ENCODE assay signal across 9 cellular contexts in the genomic region with DNA sequence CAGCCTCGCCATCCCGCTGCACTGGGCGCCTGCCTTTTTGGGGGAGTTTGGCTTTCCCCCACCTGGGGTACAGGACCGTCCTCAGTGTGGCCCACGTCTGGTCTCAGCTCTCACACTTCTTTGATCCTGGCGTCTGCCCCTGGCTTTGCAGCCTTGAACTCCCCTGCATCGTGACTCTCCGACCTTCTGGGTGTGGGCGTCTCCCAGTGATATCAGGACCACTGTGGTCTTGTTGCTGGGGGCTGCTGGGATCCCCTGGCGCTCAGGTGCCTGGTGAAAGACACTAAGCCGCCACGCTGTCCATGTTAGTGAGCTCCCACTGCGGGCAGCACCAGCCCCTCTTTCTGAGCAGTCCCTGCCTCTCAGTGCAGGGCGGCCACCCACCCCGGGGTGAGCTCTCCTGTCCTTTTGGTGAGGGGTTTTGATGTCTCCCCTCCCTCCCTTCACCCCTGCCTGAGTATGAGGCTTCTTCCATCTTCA.
DNase-seq lines count a peak whose midpoint lies in the region; ATAC-seq and TF ChIP-seq lines count a peak whose summit lies in the region.
"Had no signal": no experiment of that assay in that cellular context is flagged by ENCODE, and none has a peak within 500 bp of the region (broad histone marks: within the 10 kb centered on the region; RNA-seq: fewer than 3 reads in every experiment).

No MANE protein-coding gene starts in this region.

- WGBS in iPS DF 6.9 (ENCODE audit: insufficient coverage, insufficient read length) = no CpG with 5 or more reads among the region's 15 CpGs

- ATAC-seq in GM19328 (IDR thresholded peaks at IDR 0.05; ENCODE audit: unreplicated experiment) = no peak
- ATAC-seq in GM19455 (IDR thresholded peaks at IDR 0.05; ENCODE audit: unreplicated experiment) = no peak

- DNase-seq in HL-60 (ENCODE audit: low read depth in 1 of 2, low spot score in 1 of 2) (no peak), iPS DF 6.9 (ENCODE audit: low read depth, low spot score) (no peak), HPDE6-E6E7 (ENCODE audit: extremely low spot score) (no peak), EL (no peak)
- DNase-seq in activated T-cell treated with anti-CD3 and anti-CD28 coated beads, Interleukin-2, amount 50 U/mL, for 48 hours = peak; percentile 63 to 67
- peak; percentile 71 for DNase-seq in stimulated activated CD8-positive, alpha-beta memory T cell treated with anti-CD3 and anti-CD28 coated beads, Interleukin-4, amount 100 ng/mL, for 48 hours
- DNase-seq: hippocampal formation had no signal

- H3K27ac ChIP-seq in HL-60 (replicated peaks) (no peak overlapping the region), iPS DF 6.9 (ENCODE audit: low read length) (no peak overlapping the region)

- H3K9me3 ChIP-seq in iPS DF 6.9 (ENCODE audit: control insufficient read depth, insufficient read depth, low read length) = no peaks in the 10 kb centered on the region

- H3K4me3 ChIP-seq in HL-60 (replicated peaks; ENCODE audit: insufficient read depth, low read length) (peak overlapping the region; percentile 78), iPS DF 6.9 (ENCODE audit: low read length) (peak overlapping the region; percentile 87; the same call in 1 of the 2 replicates)

- H3K36me3 ChIP-seq in iPS DF 6.9 (ENCODE audit: control insufficient read depth, insufficient read depth, low read length) = peaks cover 14% of the 10 kb centered on the region

- H3K27me3 ChIP-seq in HL-60 (ENCODE audit: insufficient read depth, poor library complexity, severe bottlenecking) (no peaks in the 10 kb centered on the region), iPS DF 6.9 (ENCODE audit: control insufficient read depth, insufficient read depth, low read length) (no peaks in the 10 kb centered on the region)

- no peak for TF ChIP-seq CTCF in HL-60 (IDR thresholded peaks at IDR 0.05; ENCODE audit: insufficient read depth, low read length)

- H3K4me1 ChIP-seq in iPS DF 6.9 (ENCODE audit: control insufficient read depth, insufficient read depth, low read length) = peaks cover 4% of the 10 kb centered on the region; the same call in 1 of the 2 replicates

Comparison
In these comparisons a context has a peak if more than half of its experiments do, and no peak if none do; other contexts are left out.
1. DNase-seq: peak in activated T-cell treated with anti-CD3 and anti-CD28 coated beads, Interleukin-2, amount 50 U/mL, for 48 hours (2 of 2) and stimulated activated CD8-positive, alpha-beta memory T cell treated with anti-CD3 and anti-CD28 coated beads, Interleukin-4, amount 100 ng/mL, for 48 hours (single experiment); none in HL-60 (0 of 2), iPS DF 6.9 (single experiment), HPDE6-E6E7 (single experiment) and EL (single experiment).